1 cellular context compared by ENCODE assay signal in the genomic region with DNA sequence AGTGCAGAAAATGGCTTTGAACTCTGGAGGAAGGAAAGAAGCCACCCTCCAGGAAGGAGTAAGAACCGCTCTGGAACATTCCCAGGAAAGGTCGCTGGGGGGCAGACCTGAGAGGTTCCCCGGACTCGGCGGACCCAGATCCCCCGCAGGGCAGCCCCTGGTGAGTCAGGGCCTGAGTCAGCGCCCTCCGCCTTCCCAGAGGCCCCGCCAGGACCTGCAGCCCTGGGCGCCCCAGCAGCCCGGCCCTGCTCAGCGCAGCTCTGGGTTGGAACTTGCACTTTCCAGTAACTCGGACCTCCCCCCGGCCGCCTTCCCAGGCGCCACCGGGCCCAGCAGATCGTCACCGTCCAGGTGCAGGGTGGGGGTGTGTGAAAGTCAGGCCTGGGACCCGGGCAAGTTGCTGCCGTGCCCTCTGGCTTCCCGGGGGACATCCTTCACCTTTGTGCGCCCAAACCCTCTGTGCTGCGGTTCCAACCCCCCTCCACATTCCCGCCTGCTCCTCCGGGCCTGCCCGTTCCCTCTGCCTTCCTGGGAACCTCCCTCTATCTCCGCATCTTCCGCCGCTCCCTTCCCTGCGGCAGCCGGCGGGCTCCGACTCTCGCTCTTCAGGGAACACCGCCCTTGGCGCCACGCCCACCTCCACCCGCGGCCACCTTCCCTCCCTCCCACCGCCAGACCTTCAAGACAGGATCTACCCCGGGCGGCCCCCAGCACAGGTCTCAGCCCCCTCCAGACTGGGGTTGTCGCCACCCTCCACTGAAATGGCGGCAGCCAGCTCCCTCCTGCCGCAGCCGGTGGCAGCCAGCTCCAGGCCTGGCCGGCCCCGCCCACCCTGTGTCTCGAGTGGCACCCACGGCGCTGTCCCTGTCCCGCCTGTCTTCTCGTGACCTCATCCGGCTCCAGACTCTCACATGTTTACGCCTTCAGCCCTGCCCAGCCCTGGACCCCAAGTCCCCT.
TF ChIP-seq lines count a peak whose summit lies in the region.

No MANE protein-coding gene starts in this region.

TF ChIP-seq in HepG2, 621 proteins besides CTCF, POLR2A, EP300 and RAD21 (continued from another document and continues in another):
- TF ChIP-seq, protein P1, sequence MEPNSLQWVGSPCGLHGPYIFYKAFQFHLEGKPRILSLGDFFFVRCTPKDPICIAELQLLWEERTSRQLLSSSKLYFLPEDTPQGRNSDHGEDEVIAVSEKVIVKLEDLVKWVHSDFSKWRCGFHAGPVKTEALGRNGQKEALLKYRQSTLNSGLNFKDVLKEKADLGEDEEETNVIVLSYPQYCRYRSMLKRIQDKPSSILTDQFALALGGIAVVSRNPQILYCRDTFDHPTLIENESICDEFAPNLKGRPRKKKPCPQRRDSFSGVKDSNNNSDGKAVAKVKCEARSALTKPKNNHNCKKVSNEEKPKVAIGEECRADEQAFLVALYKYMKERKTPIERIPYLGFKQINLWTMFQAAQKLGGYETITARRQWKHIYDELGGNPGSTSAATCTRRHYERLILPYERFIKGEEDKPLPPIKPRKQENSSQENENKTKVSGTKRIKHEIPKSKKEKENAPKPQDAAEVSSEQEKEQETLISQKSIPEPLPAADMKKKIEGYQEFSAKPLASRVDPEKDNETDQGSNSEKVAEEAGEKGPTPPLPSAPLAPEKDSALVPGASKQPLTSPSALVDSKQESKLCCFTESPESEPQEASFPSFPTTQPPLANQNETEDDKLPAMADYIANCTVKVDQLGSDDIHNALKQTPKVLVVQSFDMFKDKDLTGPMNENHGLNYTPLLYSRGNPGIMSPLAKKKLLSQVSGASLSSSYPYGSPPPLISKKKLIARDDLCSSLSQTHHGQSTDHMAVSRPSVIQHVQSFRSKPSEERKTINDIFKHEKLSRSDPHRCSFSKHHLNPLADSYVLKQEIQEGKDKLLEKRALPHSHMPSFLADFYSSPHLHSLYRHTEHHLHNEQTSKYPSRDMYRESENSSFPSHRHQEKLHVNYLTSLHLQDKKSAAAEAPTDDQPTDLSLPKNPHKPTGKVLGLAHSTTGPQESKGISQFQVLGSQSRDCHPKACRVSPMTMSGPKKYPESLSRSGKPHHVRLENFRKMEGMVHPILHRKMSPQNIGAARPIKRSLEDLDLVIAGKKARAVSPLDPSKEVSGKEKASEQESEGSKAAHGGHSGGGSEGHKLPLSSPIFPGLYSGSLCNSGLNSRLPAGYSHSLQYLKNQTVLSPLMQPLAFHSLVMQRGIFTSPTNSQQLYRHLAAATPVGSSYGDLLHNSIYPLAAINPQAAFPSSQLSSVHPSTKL (CRISPR knock-in tag; IDR thresholded peaks at IDR 0.05): peak; percentile 54; the same call in 1 of the 2 replicates
- TF ChIP-seq TEAD3 (CRISPR knock-in tag; optimal IDR thresholded peaks at IDR 0.05; ENCODE audit: borderline replicate concordance): peak; percentile 71
- TF ChIP-seq ZNF337 (CRISPR knock-in tag; IDR thresholded peaks at IDR 0.05; ENCODE audit: borderline replicate concordance, low read depth): no peak
- peak; percentile 72; the same call in 1 of the 2 replicates for TF ChIP-seq ATF7-NPFF (CRISPR knock-in tag; IDR thresholded peaks at IDR 0.05; ENCODE audit: low read depth)
- TF ChIP-seq ZSCAN21 (CRISPR knock-in tag; IDR thresholded peaks at IDR 0.05; ENCODE audit: borderline replicate concordance): peak; percentile 77; the same call in 1 of the 2 replicates
- no peak for TF ChIP-seq ZKSCAN5 (CRISPR knock-in tag; IDR thresholded peaks at IDR 0.05)
- TF ChIP-seq FOSL2 (CRISPR knock-in tag; IDR thresholded peaks at IDR 0.05): peak; percentile 97
- TF ChIP-seq ZNF569 (CRISPR knock-in tag; IDR thresholded peaks at IDR 0.05; ENCODE audit: borderline replicate concordance): no peak
- 0 out of 2 replicates have a peak, but pooled peaks have one; percentile 55 for TF ChIP-seq NCOA1 (CRISPR knock-in tag; IDR thresholded peaks at IDR 0.05)
- TF ChIP-seq ZNF552 (CRISPR knock-in tag; IDR thresholded peaks at IDR 0.05; ENCODE audit: borderline replicate concordance): no peak
- TF ChIP-seq MEIS1 (CRISPR knock-in tag; IDR thresholded peaks at IDR 0.05; ENCODE audit: borderline replicate concordance): no peak
- no peak for TF ChIP-seq KMT2B (CRISPR knock-in tag; IDR thresholded peaks at IDR 0.05)
- peak; percentile 53 for TF ChIP-seq NRL (CRISPR knock-in tag; IDR thresholded peaks at IDR 0.05; ENCODE audit: borderline replicate concordance)
- TF ChIP-seq CC2D1A (CRISPR knock-in tag; IDR thresholded peaks at IDR 0.05): no peak
- TF ChIP-seq, protein P2, sequence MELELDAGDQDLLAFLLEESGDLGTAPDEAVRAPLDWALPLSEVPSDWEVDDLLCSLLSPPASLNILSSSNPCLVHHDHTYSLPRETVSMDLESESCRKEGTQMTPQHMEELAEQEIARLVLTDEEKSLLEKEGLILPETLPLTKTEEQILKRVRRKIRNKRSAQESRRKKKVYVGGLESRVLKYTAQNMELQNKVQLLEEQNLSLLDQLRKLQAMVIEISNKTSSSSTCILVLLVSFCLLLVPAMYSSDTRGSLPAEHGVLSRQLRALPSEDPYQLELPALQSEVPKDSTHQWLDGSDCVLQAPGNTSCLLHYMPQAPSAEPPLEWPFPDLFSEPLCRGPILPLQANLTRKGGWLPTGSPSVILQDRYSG (CRISPR knock-in tag; IDR thresholded peaks at IDR 0.05): no peak
- TF ChIP-seq, protein P3, sequence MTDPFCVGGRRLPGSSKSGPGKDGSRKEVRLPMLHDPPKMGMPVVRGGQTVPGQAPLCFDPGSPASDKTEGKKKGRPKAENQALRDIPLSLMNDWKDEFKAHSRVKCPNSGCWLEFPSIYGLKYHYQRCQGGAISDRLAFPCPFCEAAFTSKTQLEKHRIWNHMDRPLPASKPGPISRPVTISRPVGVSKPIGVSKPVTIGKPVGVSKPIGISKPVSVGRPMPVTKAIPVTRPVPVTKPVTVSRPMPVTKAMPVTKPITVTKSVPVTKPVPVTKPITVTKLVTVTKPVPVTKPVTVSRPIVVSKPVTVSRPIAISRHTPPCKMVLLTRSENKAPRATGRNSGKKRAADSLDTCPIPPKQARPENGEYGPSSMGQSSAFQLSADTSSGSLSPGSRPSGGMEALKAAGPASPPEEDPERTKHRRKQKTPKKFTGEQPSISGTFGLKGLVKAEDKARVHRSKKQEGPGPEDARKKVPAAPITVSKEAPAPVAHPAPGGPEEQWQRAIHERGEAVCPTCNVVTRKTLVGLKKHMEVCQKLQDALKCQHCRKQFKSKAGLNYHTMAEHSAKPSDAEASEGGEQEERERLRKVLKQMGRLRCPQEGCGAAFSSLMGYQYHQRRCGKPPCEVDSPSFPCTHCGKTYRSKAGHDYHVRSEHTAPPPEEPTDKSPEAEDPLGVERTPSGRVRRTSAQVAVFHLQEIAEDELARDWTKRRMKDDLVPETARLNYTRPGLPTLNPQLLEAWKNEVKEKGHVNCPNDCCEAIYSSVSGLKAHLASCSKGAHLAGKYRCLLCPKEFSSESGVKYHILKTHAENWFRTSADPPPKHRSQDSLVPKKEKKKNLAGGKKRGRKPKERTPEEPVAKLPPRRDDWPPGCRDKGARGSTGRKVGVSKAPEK (CRISPR knock-in tag; IDR thresholded peaks at IDR 0.05; ENCODE audit: borderline replicate concordance): peak; percentile 21; the same call in 1 of the 2 replicates
- no peak for TF ChIP-seq RFXANK (CRISPR knock-in tag; IDR thresholded peaks at IDR 0.05)
- TF ChIP-seq KLF11 (CRISPR knock-in tag; IDR thresholded peaks at IDR 0.05): no peak
- no peak for TF ChIP-seq ZSCAN29 (CRISPR knock-in tag; conservative IDR thresholded peaks at IDR 0.05)
- no peak for TF ChIP-seq REPIN1 (CRISPR knock-in tag; IDR thresholded peaks at IDR 0.05; ENCODE audit: borderline replicate concordance, low read depth)
- TF ChIP-seq MED8 (CRISPR knock-in tag; IDR thresholded peaks at IDR 0.05; ENCODE audit: insufficient replicate concordance): peak; percentile 40
- TF ChIP-seq, protein P4, sequence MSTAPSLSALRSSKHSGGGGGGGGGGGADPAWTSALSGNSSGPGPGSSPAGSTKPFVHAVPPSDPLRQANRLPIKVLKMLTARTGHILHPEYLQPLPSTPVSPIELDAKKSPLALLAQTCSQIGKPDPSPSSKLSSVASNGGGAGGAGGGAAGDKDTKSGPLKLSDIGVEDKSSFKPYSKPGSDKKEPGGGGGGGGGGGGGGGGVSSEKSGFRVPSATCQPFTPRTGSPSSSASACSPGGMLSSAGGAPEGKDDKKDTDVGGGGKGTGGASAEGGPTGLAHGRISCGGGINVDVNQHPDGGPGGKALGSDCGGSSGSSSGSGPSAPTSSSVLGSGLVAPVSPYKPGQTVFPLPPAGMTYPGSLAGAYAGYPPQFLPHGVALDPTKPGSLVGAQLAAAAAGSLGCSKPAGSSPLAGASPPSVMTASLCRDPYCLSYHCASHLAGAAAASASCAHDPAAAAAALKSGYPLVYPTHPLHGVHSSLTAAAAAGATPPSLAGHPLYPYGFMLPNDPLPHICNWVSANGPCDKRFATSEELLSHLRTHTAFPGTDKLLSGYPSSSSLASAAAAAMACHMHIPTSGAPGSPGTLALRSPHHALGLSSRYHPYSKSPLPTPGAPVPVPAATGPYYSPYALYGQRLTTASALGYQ (CRISPR knock-in tag; IDR thresholded peaks at IDR 0.05): peak; percentile 45; the same call in 1 of the 2 replicates
- no peak; the same call in 1 of the 2 replicates for TF ChIP-seq CAMTA2 (CRISPR knock-in tag; IDR thresholded peaks at IDR 0.05; ENCODE audit: borderline replicate concordance)
- TF ChIP-seq, protein P5, sequence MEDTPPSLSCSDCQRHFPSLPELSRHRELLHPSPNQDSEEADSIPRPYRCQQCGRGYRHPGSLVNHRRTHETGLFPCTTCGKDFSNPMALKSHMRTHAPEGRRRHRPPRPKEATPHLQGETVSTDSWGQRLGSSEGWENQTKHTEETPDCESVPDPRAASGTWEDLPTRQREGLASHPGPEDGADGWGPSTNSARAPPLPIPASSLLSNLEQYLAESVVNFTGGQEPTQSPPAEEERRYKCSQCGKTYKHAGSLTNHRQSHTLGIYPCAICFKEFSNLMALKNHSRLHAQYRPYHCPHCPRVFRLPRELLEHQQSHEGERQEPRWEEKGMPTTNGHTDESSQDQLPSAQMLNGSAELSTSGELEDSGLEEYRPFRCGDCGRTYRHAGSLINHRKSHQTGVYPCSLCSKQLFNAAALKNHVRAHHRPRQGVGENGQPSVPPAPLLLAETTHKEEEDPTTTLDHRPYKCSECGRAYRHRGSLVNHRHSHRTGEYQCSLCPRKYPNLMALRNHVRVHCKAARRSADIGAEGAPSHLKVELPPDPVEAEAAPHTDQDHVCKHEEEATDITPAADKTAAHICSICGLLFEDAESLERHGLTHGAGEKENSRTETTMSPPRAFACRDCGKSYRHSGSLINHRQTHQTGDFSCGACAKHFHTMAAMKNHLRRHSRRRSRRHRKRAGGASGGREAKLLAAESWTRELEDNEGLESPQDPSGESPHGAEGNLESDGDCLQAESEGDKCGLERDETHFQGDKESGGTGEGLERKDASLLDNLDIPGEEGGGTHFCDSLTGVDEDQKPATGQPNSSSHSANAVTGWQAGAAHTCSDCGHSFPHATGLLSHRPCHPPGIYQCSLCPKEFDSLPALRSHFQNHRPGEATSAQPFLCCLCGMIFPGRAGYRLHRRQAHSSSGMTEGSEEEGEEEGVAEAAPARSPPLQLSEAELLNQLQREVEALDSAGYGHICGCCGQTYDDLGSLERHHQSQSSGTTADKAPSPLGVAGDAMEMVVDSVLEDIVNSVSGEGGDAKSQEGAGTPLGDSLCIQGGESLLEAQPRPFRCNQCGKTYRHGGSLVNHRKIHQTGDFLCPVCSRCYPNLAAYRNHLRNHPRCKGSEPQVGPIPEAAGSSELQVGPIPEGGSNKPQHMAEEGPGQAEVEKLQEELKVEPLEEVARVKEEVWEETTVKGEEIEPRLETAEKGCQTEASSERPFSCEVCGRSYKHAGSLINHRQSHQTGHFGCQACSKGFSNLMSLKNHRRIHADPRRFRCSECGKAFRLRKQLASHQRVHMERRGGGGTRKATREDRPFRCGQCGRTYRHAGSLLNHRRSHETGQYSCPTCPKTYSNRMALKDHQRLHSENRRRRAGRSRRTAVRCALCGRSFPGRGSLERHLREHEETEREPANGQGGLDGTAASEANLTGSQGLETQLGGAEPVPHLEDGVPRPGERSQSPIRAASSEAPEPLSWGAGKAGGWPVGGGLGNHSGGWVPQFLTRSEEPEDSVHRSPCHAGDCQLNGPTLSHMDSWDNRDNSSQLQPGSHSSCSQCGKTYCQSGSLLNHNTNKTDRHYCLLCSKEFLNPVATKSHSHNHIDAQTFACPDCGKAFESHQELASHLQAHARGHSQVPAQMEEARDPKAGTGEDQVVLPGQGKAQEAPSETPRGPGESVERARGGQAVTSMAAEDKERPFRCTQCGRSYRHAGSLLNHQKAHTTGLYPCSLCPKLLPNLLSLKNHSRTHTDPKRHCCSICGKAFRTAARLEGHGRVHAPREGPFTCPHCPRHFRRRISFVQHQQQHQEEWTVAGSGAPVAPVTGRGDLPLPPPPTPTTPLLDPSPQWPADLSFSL (CRISPR knock-in tag; IDR thresholded peaks at IDR 0.05): no peak; the same call in 1 of the 2 replicates
- no peak for TF ChIP-seq SNAI1 (CRISPR knock-in tag; IDR thresholded peaks at IDR 0.05; ENCODE audit: borderline replicate concordance)
- TF ChIP-seq, protein P6, sequence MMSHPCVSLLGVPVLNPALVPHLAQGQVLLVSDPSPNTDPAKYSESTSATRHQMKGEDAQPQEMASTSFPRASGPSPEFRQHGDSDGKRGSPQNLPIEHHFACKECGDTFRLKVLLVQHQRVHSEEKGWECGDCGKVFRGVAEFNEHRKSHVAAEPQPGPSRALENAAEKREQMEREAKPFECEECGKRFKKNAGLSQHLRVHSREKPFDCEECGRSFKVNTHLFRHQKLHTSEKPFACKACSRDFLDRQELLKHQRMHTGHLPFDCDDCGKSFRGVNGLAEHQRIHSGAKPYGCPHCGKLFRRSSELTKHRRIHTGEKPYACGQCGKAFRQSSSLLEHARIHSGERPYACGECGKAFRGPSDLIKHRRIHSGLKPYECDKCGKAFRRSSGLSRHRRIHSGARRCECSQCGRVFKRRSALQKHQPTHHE (CRISPR knock-in tag; IDR thresholded peaks at IDR 0.05; ENCODE audit: borderline replicate concordance): no peak; the same call in 1 of the 2 replicates
- peak; percentile 60; the same call in 1 of the 2 replicates for TF ChIP-seq ZNF225 (CRISPR knock-in tag; IDR thresholded peaks at IDR 0.05)
- TF ChIP-seq NFE2 (CRISPR knock-in tag; IDR thresholded peaks at IDR 0.05): no peak
- TF ChIP-seq ISL2 (CRISPR knock-in tag; IDR thresholded peaks at IDR 0.05): no peak
- TF ChIP-seq ZNF10 (CRISPR knock-in tag; IDR thresholded peaks at IDR 0.05; ENCODE audit: borderline replicate concordance, low read depth): no peak
- TF ChIP-seq ZFP41 (CRISPR knock-in tag; IDR thresholded peaks at IDR 0.05; ENCODE audit: borderline replicate concordance): no peak
- TF ChIP-seq PLRG1 (conservative IDR thresholded peaks at IDR 0.05): no peak
- TF ChIP-seq, protein P7, sequence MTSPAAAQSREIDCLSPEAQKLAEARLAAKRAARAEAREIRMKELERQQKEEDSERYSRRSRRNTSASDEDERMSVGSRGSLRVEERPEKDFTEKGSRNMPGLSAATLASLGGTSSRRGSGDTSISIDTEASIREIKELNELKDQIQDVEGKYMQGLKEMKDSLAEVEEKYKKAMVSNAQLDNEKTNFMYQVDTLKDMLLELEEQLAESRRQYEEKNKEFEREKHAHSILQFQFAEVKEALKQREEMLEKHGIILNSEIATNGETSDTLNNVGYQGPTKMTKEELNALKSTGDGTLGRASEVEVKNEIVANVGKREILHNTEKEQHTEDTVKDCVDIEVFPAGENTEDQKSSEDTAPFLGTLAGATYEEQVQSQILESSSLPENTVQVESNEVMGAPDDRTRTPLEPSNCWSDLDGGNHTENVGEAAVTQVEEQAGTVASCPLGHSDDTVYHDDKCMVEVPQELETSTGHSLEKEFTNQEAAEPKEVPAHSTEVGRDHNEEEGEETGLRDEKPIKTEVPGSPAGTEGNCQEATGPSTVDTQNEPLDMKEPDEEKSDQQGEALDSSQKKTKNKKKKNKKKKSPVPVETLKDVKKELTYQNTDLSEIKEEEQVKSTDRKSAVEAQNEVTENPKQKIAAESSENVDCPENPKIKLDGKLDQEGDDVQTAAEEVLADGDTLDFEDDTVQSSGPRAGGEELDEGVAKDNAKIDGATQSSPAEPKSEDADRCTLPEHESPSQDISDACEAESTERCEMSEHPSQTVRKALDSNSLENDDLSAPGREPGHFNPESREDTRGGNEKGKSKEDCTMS (CRISPR knock-in tag; conservative IDR thresholded peaks at IDR 0.05): no peak
- 0 out of 2 replicates have a peak, but pooled peaks have one; percentile 26 for TF ChIP-seq ZNF782 (CRISPR knock-in tag; IDR thresholded peaks at IDR 0.05; ENCODE audit: borderline replicate concordance)
